21 cellular contexts compared by ENCODE assay signal in genomic region chr17:47207143-47208067, GRCh38. TPM values are rescaled to one million over a fixed set of nuclear protein-coding genes. Genes with fewer than 3 reads are reported as not detected.
DNase-seq lines count a peak whose midpoint lies in the region; ATAC-seq and TF ChIP-seq lines count a peak whose summit lies in the region.
"Had no signal": no experiment of that assay in that cellular context is flagged by ENCODE, and none has a peak within 500 bp of the region (broad histone marks: within the 10 kb centered on the region; RNA-seq: fewer than 3 reads in every experiment).

No MANE protein-coding gene starts in this region.

- H3K4me1 ChIP-seq in sigmoid colon, result peaks cover 0 to 18% (median 15%) of the 10 kb centered on the region in 4 donors

- H3K9me3 Mint-ChIP-seq in activated naive CD8-positive, alpha-beta T cell (ENCODE audit: low read depth), result no peaks in the 10 kb centered on the region
- no peaks in the 10 kb centered on the region for H3K9me3 Mint-ChIP-seq in activated naive CD8-positive, alpha-beta T cell treated with anti-CD3 and anti-CD28 coated beads for 36 hours
- no peaks in the 10 kb centered on the region for H3K9me3 Mint-ChIP-seq in IgD-negative memory B cell
- no peaks in the 10 kb centered on the region for H3K9me3 Mint-ChIP-seq in stimulated activated memory B cell treated with anti-CD40 and anti-IgM and Interleukin-4, amounts not matched to agents 10 μg/mL and 1 μg/mL and 100 μg/mL, for 72 hours
- H3K9me3 Mint-ChIP-seq: activated T-helper 1 cell treated with anti-CD3 and anti-CD28 coated beads, Interleukin-12 subunit alpha, Interleukin-12 subunit beta, Interleukin-2, Interleukin-4 antibody, amounts not matched to agents 30 ng/mL and 10 ng/mL and 1 ng/mL, durations not matched to agents 14 hours and 24 hours and 36 hours; HFFc6 had no signal

- H3K27me3 ChIP-seq in sigmoid colon, result no peaks in the 10 kb centered on the region
- H3K27me3 ChIP-seq: gastrocnemius medialis had no signal

- no peak for TF ChIP-seq POLR2A in sigmoid colon (IDR thresholded peaks at IDR 0.05)

- no peaks in the 10 kb centered on the region for H3K9me3 ChIP-seq in sigmoid colon
- H3K9me3 ChIP-seq: gastrocnemius medialis, lower lobe of right lung, psoas muscle had no signal

- peaks cover 40% of the 10 kb centered on the region for H3K4me1 Mint-ChIP-seq in activated naive CD8-positive, alpha-beta T cell (ENCODE audit: low read depth)
- H3K4me1 Mint-ChIP-seq in activated naive CD8-positive, alpha-beta T cell treated with anti-CD3 and anti-CD28 coated beads for 36 hours, result peaks cover 38% of the 10 kb centered on the region
- peaks cover 48 to 55% (median 50%) of the 10 kb centered on the region in 3 donors for H3K4me1 Mint-ChIP-seq in IgD-negative memory B cell
- peaks cover 73% of the 10 kb centered on the region for H3K4me1 Mint-ChIP-seq in stimulated activated memory B cell treated with anti-CD40 and anti-IgM and Interleukin-4, amounts not matched to agents 10 μg/mL and 1 μg/mL and 100 μg/mL, for 72 hours

- no peak for TF ChIP-seq EP300 in sigmoid colon (IDR thresholded peaks at IDR 0.05)

- no peak for DNase-seq in activated naive CD8-positive, alpha-beta T cell treated with anti-CD3 and anti-CD28 coated beads for 36 hours
- peak; percentile 30 for DNase-seq in ecto neural progenitor cell (ENCODE audit: low spot score)
- DNase-seq in sigmoid colon, result no peak
- no peak for DNase-seq in activated CD4-positive, CD25-positive, alpha-beta regulatory T cell treated with anti-CD3 and anti-CD28 coated beads, Interleukin-2, amount 50 U/mL, for 72 hours
- DNase-seq: activated CD8-positive, alpha-beta memory T cell treated with anti-CD3 and anti-CD28 coated beads for 24 hours; aorta; DMS153; gastrocnemius medialis; HFFc6; lower lobe of right lung; MV-4-11; NCI-H2081; NCI-H524 treated with DMSO at 0.1 percent for 48 hours; PC-9; psoas muscle had no signal

- 77 to 87% methylated on average over 8 of the region's 8 CpGs for WGBS in sigmoid colon, 2 donors

- H3K36me3 Mint-ChIP-seq in activated naive CD8-positive, alpha-beta T cell, result no peaks in the 10 kb centered on the region
- no peaks in the 10 kb centered on the region for H3K36me3 Mint-ChIP-seq in activated naive CD8-positive, alpha-beta T cell treated with anti-CD3 and anti-CD28 coated beads for 36 hours
- peaks cover 2% of the 10 kb centered on the region for H3K36me3 Mint-ChIP-seq in IgD-negative memory B cell
- no peaks in the 10 kb centered on the region for H3K36me3 Mint-ChIP-seq in stimulated activated memory B cell treated with anti-CD40 and anti-IgM and Interleukin-4, amounts not matched to agents 10 μg/mL and 1 μg/mL and 100 μg/mL, for 72 hours

- no peak overlapping the region for H3K4me3 Mint-ChIP-seq in activated naive CD8-positive, alpha-beta T cell
- no peak overlapping the region for H3K4me3 Mint-ChIP-seq in activated naive CD8-positive, alpha-beta T cell treated with anti-CD3 and anti-CD28 coated beads for 36 hours
- peak overlapping the region in 2 of 4 donors; percentile 9 to 46 for H3K4me3 Mint-ChIP-seq in IgD-negative memory B cell
- H3K4me3 Mint-ChIP-seq in stimulated activated memory B cell treated with anti-CD40 and anti-IgM and Interleukin-4, amounts not matched to agents 10 μg/mL and 1 μg/mL and 100 μg/mL, for 72 hours, result no peak overlapping the region
- H3K4me3 Mint-ChIP-seq: activated T-helper 1 cell treated with anti-CD3 and anti-CD28 coated beads, Interleukin-12 subunit alpha, Interleukin-12 subunit beta, Interleukin-2, Interleukin-4 antibody, amounts not matched to agents 30 ng/mL and 10 ng/mL and 1 ng/mL, durations not matched to agents 14 hours and 24 hours and 36 hours; HFFc6 had no signal

- H3K27me3 Mint-ChIP-seq in activated naive CD8-positive, alpha-beta T cell, result no peaks in the 10 kb centered on the region
- no peaks in the 10 kb centered on the region for H3K27me3 Mint-ChIP-seq in activated naive CD8-positive, alpha-beta T cell treated with anti-CD3 and anti-CD28 coated beads for 36 hours
- no peaks in the 10 kb centered on the region for H3K27me3 Mint-ChIP-seq in IgD-negative memory B cell
- no peaks in the 10 kb centered on the region for H3K27me3 Mint-ChIP-seq in stimulated activated memory B cell treated with anti-CD40 and anti-IgM and Interleukin-4, amounts not matched to agents 10 μg/mL and 1 μg/mL and 100 μg/mL, for 72 hours

- no peak for TF ChIP-seq CTCF in sigmoid colon (IDR thresholded peaks at IDR 0.05)

- intact Hi-C loops in sigmoid colon (cut with DNase I), result no loop called here

- peak overlapping the region; percentile 2 for H3K27ac Mint-ChIP-seq in activated naive CD8-positive, alpha-beta T cell
- H3K27ac Mint-ChIP-seq in activated naive CD8-positive, alpha-beta T cell treated with anti-CD3 and anti-CD28 coated beads for 36 hours, result no peak overlapping the region
- H3K27ac Mint-ChIP-seq in IgD-negative memory B cell, result peak overlapping the region in 2 of 3 donors; percentile 94 to 98
- H3K27ac Mint-ChIP-seq in stimulated activated memory B cell treated with anti-CD40 and anti-IgM and Interleukin-4, amounts not matched to agents 10 μg/mL and 1 μg/mL and 100 μg/mL, for 72 hours, result peak overlapping the region; percentile 94
- H3K27ac Mint-ChIP-seq: activated T-helper 1 cell treated with anti-CD3 and anti-CD28 coated beads, Interleukin-12 subunit alpha, Interleukin-12 subunit beta, Interleukin-2, Interleukin-4 antibody, amounts not matched to agents 30 ng/mL and 10 ng/mL and 1 ng/mL, durations not matched to agents 14 hours and 24 hours and 36 hours; HFFc6 had no signal

- no peak overlapping the region for H3K27ac ChIP-seq in sigmoid colon
- H3K27ac ChIP-seq: epithelial cell of prostate, gastrocnemius medialis, lower lobe of right lung, psoas muscle had no signal

- H3K4me3 ChIP-seq in sigmoid colon, result no peak overlapping the region
- H3K4me3 ChIP-seq: gastrocnemius medialis, lower lobe of right lung, PC-9, psoas muscle had no signal

- ATAC-seq in stimulated activated memory B cell treated with anti-CD40 and anti-IgM and Interleukin-4, amounts not matched to agents 10 μg/mL and 1 μg/mL and 100 μg/mL, for 72 hours, result no peak
- ATAC-seq in GM18867 (IDR thresholded peaks at IDR 0.05; ENCODE audit: unreplicated experiment), result no peak
- ATAC-seq: gastrocnemius medialis, lower lobe of right lung, psoas muscle had no signal

- no peaks in the 10 kb centered on the region for H3K36me3 ChIP-seq in sigmoid colon
- H3K36me3 ChIP-seq: gastrocnemius medialis, lower lobe of right lung had no signal

RNA-seq across cellular contexts. Expression of gene MYL4, which starts 1.7 kb away (rescaled TPM):
- not detected for total RNA-seq in activated naive CD8-positive, alpha-beta T cell treated with anti-CD3 and anti-CD28 coated beads for 36 hours
- polyA plus RNA-seq in IgD-negative memory B cell, result not detected
- 1 to 10 TPM in 1 of 4 donors, not detected in 3; 1.1 TPM for total RNA-seq in sigmoid colon
- polyA plus RNA-seq in sigmoid colon, result 1 to 10 TPM in 1 of 3 donors, under 1 TPM in 1, not detected in 1; 0.31 to 2.8 TPM
- total RNA-seq: activated T-helper 1 cell treated with anti-CD3 and anti-CD28 coated beads, Interleukin-12 subunit alpha, Interleukin-12 subunit beta, Interleukin-2, Interleukin-4 antibody, amounts not matched to agents 30 ng/mL and 10 ng/mL and 1 ng/mL, durations not matched to agents 14 hours and 24 hours and 36 hours; HFFc6; PC-9 had no signal

RNA-seq across cellular contexts. Expression of gene CDC27, which starts 18.3 kb away (rescaled TPM):
- total RNA-seq in activated naive CD8-positive, alpha-beta T cell treated with anti-CD3 and anti-CD28 coated beads for 36 hours, result 100 to 1,000 TPM; 124 to 128 TPM
- polyA plus RNA-seq in IgD-negative memory B cell (90.9 TPM), sigmoid colon (10 to 100 TPM in 2 of 3 donors, 1 to 10 TPM in 1; 7.2 to 25.9 (median 17.3) TPM)
- total RNA-seq in sigmoid colon, result 10 to 100 TPM; 41.0 to 61.4 (median 56.2) TPM

RNA-seq across cellular contexts. Expression of gene ITGB3, which starts 46.2 kb away (rescaled TPM):
- under 1 TPM in 1 of 2 experiments, not detected in 1; 0.06 TPM for total RNA-seq in activated naive CD8-positive, alpha-beta T cell treated with anti-CD3 and anti-CD28 coated beads for 36 hours
- polyA plus RNA-seq in IgD-negative memory B cell, result 3.4 TPM
- 10 to 100 TPM; 28.5 to 62.7 (median 40.1) TPM for total RNA-seq in sigmoid colon
- polyA plus RNA-seq in sigmoid colon, result 1 to 10 TPM in 2 of 3 donors, under 1 TPM in 1; 0.69 to 3.4 (median 1.8) TPM
- total RNA-seq: activated T-helper 1 cell treated with anti-CD3 and anti-CD28 coated beads, Interleukin-12 subunit alpha, Interleukin-12 subunit beta, Interleukin-2, Interleukin-4 antibody, amounts not matched to agents 30 ng/mL and 10 ng/mL and 1 ng/mL, durations not matched to agents 14 hours and 24 hours and 36 hours had no signal

Comparison
In these comparisons a context has a peak if more than half of its experiments do, and no peak if none do; other contexts are left out.
1. RNA of gene ITGB3, which starts 46.2 kb away (total RNA-seq): 28.5 to 62.7 TPM in sigmoid colon; 0.06 TPM in activated naive CD8-positive, alpha-beta T cell treated with anti-CD3 and anti-CD28 coated beads for 36 hours; every median in the first group is over 10 times any median in the second.